Comparison of ENCODE assay signal across 24 cellular contexts in genomic region chr14:105120056-105120455, GRCh38. TPM values are rescaled to one million over a fixed set of nuclear protein-coding genes. Genes with fewer than 3 reads are reported as not detected.
DNase-seq lines count a peak whose midpoint lies in the region; ATAC-seq and TF ChIP-seq lines count a peak whose summit lies in the region.
"Had no signal": no experiment of that assay in that cellular context is flagged by ENCODE, and none has a peak within 500 bp of the region (broad histone marks: within the 10 kb centered on the region; RNA-seq: fewer than 3 reads in every experiment).

No MANE protein-coding gene starts in this region.

- peaks cover 5% of the 10 kb centered on the region for H3K4me1 Mint-ChIP-seq in activated T-cell treated with anti-CD3 and anti-CD28 coated beads, Interleukin-2, amount 50 U/mL, for 24 hours (ENCODE audit: low read depth)
- H3K4me1 Mint-ChIP-seq: B cell had no signal

- DNase-seq in AG20443 (ENCODE audit: low spot score) (peak; percentile 30), D341Med (ENCODE audit: low spot score) (peak; percentile 10), putamen (ENCODE audit: low spot score) (peak; percentile 29), coronary artery (ENCODE audit: low spot score) (no peak), NCI-H2081 (lab: John Stamatoyannopoulos, UW) (no peak)
- DNase-seq in activated T-cell treated with anti-CD3 and anti-CD28 coated beads, Interleukin-2, amount 50 U/mL, for 24 hours = no peak
- DNase-seq: ACHN; Caco-2; CD4-positive, alpha-beta T cell; DMS153; GF-D8; NCI-H1092 treated with DMSO at 0.1 percent for 48 hours; NCI-H510A treated with DMSO at 0.1 percent for 48 hours; NCI-H774; OCI-M1; SHP77 had no signal

- no peak overlapping the region for H3K27ac Mint-ChIP-seq in activated T-cell treated with anti-CD3 and anti-CD28 coated beads, Interleukin-2, amount 50 U/mL, for 24 hours
- H3K27ac Mint-ChIP-seq: B cell; CD4-positive, alpha-beta T cell; GM23338 had no signal

- H3K9me3 Mint-ChIP-seq in activated T-cell treated with anti-CD3 and anti-CD28 coated beads, Interleukin-2, amount 50 U/mL, for 24 hours = peaks cover 14% of the 10 kb centered on the region

- no peak overlapping the region for H3K4me3 ChIP-seq in coronary artery
- H3K4me3 ChIP-seq: GM12878, GM23338, SK-N-MC had no signal

- ATAC-seq in esophagus mucosa = peak; percentile 4
- ATAC-seq: GM12878, GM23338, HCT116 had no signal

- H3K27me3 Mint-ChIP-seq in activated T-cell treated with anti-CD3 and anti-CD28 coated beads, Interleukin-2, amount 50 U/mL, for 24 hours = peaks cover 28% of the 10 kb centered on the region

- no peaks in the 10 kb centered on the region for H3K36me3 Mint-ChIP-seq in activated T-cell treated with anti-CD3 and anti-CD28 coated beads, Interleukin-2, amount 50 U/mL, for 24 hours (ENCODE audit: low read depth)

- no peak for TF ChIP-seq CTCF in coronary artery (IDR thresholded peaks at IDR 0.05)

- no peak overlapping the region for H3K4me3 Mint-ChIP-seq in activated T-cell treated with anti-CD3 and anti-CD28 coated beads, Interleukin-2, amount 50 U/mL, for 24 hours
- H3K4me3 Mint-ChIP-seq: B cell; CD4-positive, alpha-beta T cell; GM23338 had no signal

- H3K27ac ChIP-seq in coronary artery = no peak overlapping the region
- H3K27ac ChIP-seq: SK-N-MC had no signal

RNA-seq across cellular contexts. Expression of gene JAG2, which starts 48.5 kb away (rescaled TPM):
- total RNA-seq in esophagus mucosa = 18.9 TPM
- total RNA-seq: RPMI7951 had no signal

RNA-seq across cellular contexts. Expression of gene GPR132, which starts 54.8 kb away (rescaled TPM):
- 0.36 TPM for total RNA-seq in esophagus mucosa
- total RNA-seq: Caco-2, LHCN-M2 had no signal

Comparison
In these comparisons a context has a peak if more than half of its experiments do, and no peak if none do; other contexts are left out.
1. DNase-seq: peak in AG20443 (single experiment), D341Med (single experiment) and putamen (single experiment); none in coronary artery (single experiment), NCI-H2081 (0 of 2) and activated T-cell treated with anti-CD3 and anti-CD28 coated beads, Interleukin-2, amount 50 U/mL, for 24 hours (single experiment).